In genomic region chr18:37741012-37741586, GRCh38 we compare ENCODE assay signal across 16 cellular contexts.
DNase-seq lines count a peak whose midpoint lies in the region; FAIRE-seq and TF ChIP-seq lines count a peak whose summit lies in the region.
"Had no signal": no experiment of that assay in that cellular context is flagged by ENCODE, and none has a peak within 500 bp of the region (broad histone marks: within the 10 kb centered on the region; RNA-seq: fewer than 3 reads in every experiment).

No MANE protein-coding gene starts in this region.

- H2BK15ac ChIP-seq in mesenchymal stem cell (ENCODE audit: low read depth, poor library complexity, severe bottlenecking): no peak overlapping the region

- no peak overlapping the region for H2AFZ ChIP-seq in mesenchymal stem cell (ENCODE audit: low read depth, low read length)

- H3K27me3 ChIP-seq in BLaER1 (no peaks in the 10 kb centered on the region), mesenchymal stem cell (ENCODE audit: control insufficient read depth in 1 of 2, insufficient read depth in 1 of 2, low read length in 2 of 2) (no peaks in the 10 kb centered on the region), brain microvascular endothelial cell (replicated peaks) (no peaks in the 10 kb centered on the region)

- no peak overlapping the region for H2AK5ac ChIP-seq in mesenchymal stem cell (ENCODE audit: low read length, severe bottlenecking)

- H3K4me1 ChIP-seq in BLaER1: peaks cover 7% of the 10 kb centered on the region; the same call in 1 of the 2 replicates
- no peaks in the 10 kb centered on the region for H3K4me1 ChIP-seq in mesenchymal stem cell (ENCODE audit: control insufficient read depth, insufficient read depth, low read depth, low read length)

- no peaks in the 10 kb centered on the region for H4K20me1 ChIP-seq in BLaER1

- peak; percentile 46 for FAIRE-seq in GM18507 (lab: Jason Lieb, UNC)
- FAIRE-seq: GM12891, H54 had no signal

- H3K4me2 ChIP-seq in BLaER1: peak overlapping the region; percentile 25
- no peak overlapping the region for H3K4me2 ChIP-seq in mesenchymal stem cell (ENCODE audit: low read length, poor library complexity, severe bottlenecking)

- H2BK12ac ChIP-seq in mesenchymal stem cell (ENCODE audit: low read length in 2 of 2): no peak overlapping the region

- in situ Hi-C loops in brain microvascular endothelial cell (cut with HindIII; ENCODE audit: low pct_ligation_motif_present, low sequenced_read_pairs) (no loop called here), ACHN (cut with HindIII; ENCODE audit: low pct_ligation_motif_present, low pct_unique_long_range_greater_than_20kb, low sequenced_read_pairs) (no loop called here)

- H3K9ac ChIP-seq in BLaER1: no peak overlapping the region
- peak overlapping the region; percentile 23 for H3K9ac ChIP-seq in mesenchymal stem cell (ENCODE audit: low read length)

- no peaks in the 10 kb centered on the region for H3K9me3 ChIP-seq in BLaER1
- no peaks in the 10 kb centered on the region for H3K9me3 ChIP-seq in mesenchymal stem cell (ENCODE audit: control insufficient read depth, low read length)

- no peak for TF ChIP-seq CTCF in brain microvascular endothelial cell (IDR thresholded peaks at IDR 0.05; ENCODE audit: low read depth, low read length, missing control alignments)

- H3K14ac ChIP-seq in mesenchymal stem cell (ENCODE audit: low read length in 2 of 2): no peak overlapping the region

- H3K4me3 ChIP-seq in BLaER1 (no peak overlapping the region), mesenchymal stem cell (ENCODE audit: insufficient read depth in 1 of 2, low read depth in 1 of 2, low read length in 2 of 2) (peak overlapping the region in 1 of 2 experiments; percentile 41), brain microvascular endothelial cell (ENCODE audit: low read depth, low read length) (no peak overlapping the region)

- H3K79me1 ChIP-seq in mesenchymal stem cell (replicated peaks; ENCODE audit: low read length, poor library complexity, severe bottlenecking): no peaks in the 10 kb centered on the region

- no peak overlapping the region for H3K18ac ChIP-seq in mesenchymal stem cell (ENCODE audit: low read depth in 1 of 2, low read length in 2 of 2)

- H3K23ac ChIP-seq in mesenchymal stem cell (ENCODE audit: low read length in 2 of 2): no peak overlapping the region

- H4K8ac ChIP-seq in mesenchymal stem cell (ENCODE audit: low read length): no peak overlapping the region

- no peak overlapping the region for H2BK5ac ChIP-seq in mesenchymal stem cell (ENCODE audit: low read depth, low read length, poor library complexity, severe bottlenecking)

- no peak overlapping the region for H2BK120ac ChIP-seq in mesenchymal stem cell (ENCODE audit: low read depth, low read length)

- DNase-seq in GM18507 (ENCODE audit: extremely low spot score, insufficient read length, low read depth) (no peak), OCI-M1 (lab: John Stamatoyannopoulos, UW) (peak; percentile 40), mesenchymal stem cell (no peak), brain microvascular endothelial cell (no peak), ACHN (no peak), OCI-M2 (lab: John Stamatoyannopoulos, UW; ENCODE audit: unreplicated experiment) (no peak)
- DNase-seq: AML-193; C1 segment of cervical spinal cord; Calu3; CD4-positive, alpha-beta T cell; DMS79; KG1 had no signal

- H3K36me3 ChIP-seq in BLaER1: no peaks in the 10 kb centered on the region
- H3K36me3 ChIP-seq in mesenchymal stem cell (ENCODE audit: control insufficient read depth in 1 of 2, insufficient read depth in 2 of 2, low read depth in 1 of 2, low read length in 2 of 2): no peaks in the 10 kb centered on the region
- H3K36me3 ChIP-seq in brain microvascular endothelial cell (replicated peaks): no peaks in the 10 kb centered on the region

- H3K4ac ChIP-seq in mesenchymal stem cell (ENCODE audit: low read depth in 1 of 2, low read length in 2 of 2): no peak overlapping the region

- H4K91ac ChIP-seq in mesenchymal stem cell (ENCODE audit: low read length): no peak overlapping the region

- H3K27ac ChIP-seq in BLaER1 (no peak overlapping the region), mesenchymal stem cell (ENCODE audit: low read length, poor library complexity, severe bottlenecking) (no peak overlapping the region), brain microvascular endothelial cell (no peak overlapping the region)
- H3K27ac ChIP-seq: 22Rv1 had no signal

- WGBS in mesenchymal stem cell: 90% methylated on average over 5 of the region's 6 CpGs
